In genomic region chr2:191692502-191693115, GRCh38 we compare ENCODE assay signal across 16 cellular contexts.
"Had no signal": no experiment of that assay in that cellular context is flagged by ENCODE, and none has a peak within 500 bp of the region (broad histone marks: within the 10 kb centered on the region; RNA-seq: fewer than 3 reads in every experiment).

No MANE protein-coding gene starts in this region.

- H3K9me3 Mint-ChIP-seq: activated B cell treated with CpG ODN at 0.5 μM for 24 hours; activated CD4-positive, alpha-beta T cell treated with anti-CD3 and anti-CD28 coated beads, Interleukin-2, amount 10 ng/mL, durations not matched to agents 7 days and 5 days; activated T-helper 1 cell treated with anti-CD3 and anti-CD28 coated beads, Interleukin-12 subunit alpha, Interleukin-12 subunit beta, Interleukin-2, Interleukin-4 antibody, amounts not matched to agents 30 ng/mL and 10 ng/mL and 1 ng/mL, durations not matched to agents 14 hours and 24 hours and 36 hours; endodermal cell; natural killer cell treated with Interleukin-12 subunit alpha and Interleukin-12 subunit beta and Interleukin-15 and Interleukin-18, amount 100 ng/mL, for 72 hours; stimulated activated effector memory CD8-positive, alpha-beta T cell treated with anti-CD3 and anti-CD28 coated beads, Interleukin-12 subunit alpha, Interleukin-12 subunit beta, amount 100 ng/mL, for 72 hours had no signal

- H3K27ac Mint-ChIP-seq: activated B cell treated with CpG ODN at 0.5 μM for 24 hours; activated CD4-positive, alpha-beta T cell treated with anti-CD3 and anti-CD28 coated beads, Interleukin-2, amount 10 ng/mL, durations not matched to agents 7 days and 5 days; activated T-helper 1 cell treated with anti-CD3 and anti-CD28 coated beads, Interleukin-12 subunit alpha, Interleukin-12 subunit beta, Interleukin-2, Interleukin-4 antibody, amounts not matched to agents 30 ng/mL and 10 ng/mL and 1 ng/mL, durations not matched to agents 14 hours and 24 hours and 36 hours; endodermal cell; stimulated activated effector memory CD8-positive, alpha-beta T cell treated with anti-CD3 and anti-CD28 coated beads, Interleukin-12 subunit alpha, Interleukin-12 subunit beta, amount 100 ng/mL, for 72 hours; T-helper 17 cell had no signal

- H3K4me3 Mint-ChIP-seq: activated B cell treated with CpG ODN at 0.5 μM for 24 hours; activated CD4-positive, alpha-beta T cell treated with anti-CD3 and anti-CD28 coated beads, Interleukin-2, amount 10 ng/mL, durations not matched to agents 7 days and 5 days; activated T-helper 1 cell treated with anti-CD3 and anti-CD28 coated beads, Interleukin-12 subunit alpha, Interleukin-12 subunit beta, Interleukin-2, Interleukin-4 antibody, amounts not matched to agents 30 ng/mL and 10 ng/mL and 1 ng/mL, durations not matched to agents 14 hours and 24 hours and 36 hours; endodermal cell; natural killer cell treated with Interleukin-12 subunit alpha and Interleukin-12 subunit beta and Interleukin-15 and Interleukin-18, amount 100 ng/mL, for 72 hours; stimulated activated effector memory CD8-positive, alpha-beta T cell treated with anti-CD3 and anti-CD28 coated beads, Interleukin-12 subunit alpha, Interleukin-12 subunit beta, amount 100 ng/mL, for 72 hours; T-helper 17 cell had no signal

- H3K9me3 ChIP-seq: thyroid gland had no signal

- H3K36me3 ChIP-seq: thyroid gland had no signal

- ATAC-seq: natural killer cell treated with Interleukin-12 subunit alpha and Interleukin-12 subunit beta and Interleukin-15 and Interleukin-18, amount 100 ng/mL, for 72 hours; T-helper 17 cell had no signal

- H3K4me3 ChIP-seq: dorsolateral prefrontal cortex, thyroid gland had no signal

- FAIRE-seq: urothelium cell line had no signal

- H3K27me3 Mint-ChIP-seq: activated B cell treated with CpG ODN at 0.5 μM for 24 hours; activated CD4-positive, alpha-beta T cell treated with anti-CD3 and anti-CD28 coated beads, Interleukin-2, amount 10 ng/mL, durations not matched to agents 7 days and 5 days; natural killer cell treated with Interleukin-12 subunit alpha and Interleukin-12 subunit beta and Interleukin-15 and Interleukin-18, amount 100 ng/mL, for 72 hours; T-helper 17 cell had no signal

- H3K27me3 ChIP-seq: thyroid gland had no signal

- H3K27ac ChIP-seq: dorsolateral prefrontal cortex, thyroid gland had no signal

- DNase-seq: activated B cell treated with CpG ODN at 0.5 μM for 24 hours; activated CD4-positive, alpha-beta T cell treated with anti-CD3 and anti-CD28 coated beads, Interleukin-2, amount 10 ng/mL, durations not matched to agents 7 days and 5 days; activated CD8-positive, alpha-beta memory T cell treated with anti-CD3 and anti-CD28 coated beads, Interleukin-2, amount 50 U/mL, for 48 hours; dorsolateral prefrontal cortex; endodermal cell; glutamatergic neuron; hypothalamus; mesendoderm; posterior cingulate gyrus; retina; T-helper 17 cell; thyroid gland had no signal
